In the genomic region with DNA sequence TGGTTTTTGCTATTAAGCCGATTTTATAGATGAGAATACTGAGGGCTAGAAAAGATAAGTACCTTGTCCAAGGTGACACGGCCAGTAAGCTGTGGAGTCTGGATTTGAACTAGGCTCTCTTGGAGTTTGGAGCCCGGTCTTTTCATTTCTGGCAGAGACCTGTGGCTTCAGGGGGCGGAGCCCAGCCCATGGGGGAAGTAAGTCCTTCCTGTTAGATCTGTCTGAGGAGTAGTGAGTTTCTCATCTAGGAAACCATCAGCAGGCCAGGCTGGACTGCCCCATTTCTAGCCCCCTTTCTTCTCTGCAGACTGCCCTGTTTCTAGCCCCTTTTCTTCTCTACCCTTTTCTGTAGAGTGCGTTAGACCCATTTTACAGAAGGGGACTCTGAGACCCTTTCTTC, we compare ENCODE assay signal across 8 cellular contexts. TPM values are rescaled to one million over a fixed set of nuclear protein-coding genes. Genes with fewer than 3 reads are reported as not detected.
DNase-seq lines count a peak whose midpoint lies in the region; ATAC-seq and TF ChIP-seq lines count a peak whose summit lies in the region.

No MANE protein-coding gene starts in this region.

- H4K20me1 ChIP-seq in KMS-11 (ENCODE audit: insufficient read depth): no peaks in the 10 kb centered on the region

- peaks cover 44% of the 10 kb centered on the region for H3K36me3 Mint-ChIP-seq in dendritic cell treated with granulocyte-macrophage colony-stimulating factor and Interleukin-4, amounts not matched to agents 40 ng/mL and 50 ng/mL, for 4 days (ENCODE audit: low read depth)
- H3K36me3 Mint-ChIP-seq in CD8-positive, alpha-beta T cell: no peaks in the 10 kb centered on the region

- no peak for TF ChIP-seq CTCF in KMS-11 (conservative IDR thresholded peaks at IDR 0.05; ENCODE audit: low read depth, low read length)
- no peak for TF ChIP-seq CTCF in retinal pigment epithelial cell (conservative IDR thresholded peaks at IDR 0.05; ENCODE audit: low read depth, low read length)
- no peak for TF ChIP-seq CTCF in CD8-positive, alpha-beta T cell (IDR thresholded peaks at IDR 0.05)

- peak overlapping the region; percentile 89 for H3K27ac Mint-ChIP-seq in dendritic cell treated with granulocyte-macrophage colony-stimulating factor and Interleukin-4, amounts not matched to agents 40 ng/mL and 50 ng/mL, for 4 days
- no peak overlapping the region for H3K27ac Mint-ChIP-seq in CD8-positive, alpha-beta T cell

- no peak overlapping the region for H3K27ac ChIP-seq in KMS-11
- no peak overlapping the region for H3K27ac ChIP-seq in CD8-positive, alpha-beta T cell (ENCODE audit: low read depth, low read length)

- no peak overlapping the region for H3K4me3 ChIP-seq in KMS-11 (IDR thresholded peaks at IDR 0.05; ENCODE audit: insufficient read depth, low read depth, low read length)
- peak overlapping the region; percentile 8 for H3K4me3 ChIP-seq in retinal pigment epithelial cell (ENCODE audit: low read length)
- H3K4me3 ChIP-seq in CD8-positive, alpha-beta T cell (ENCODE audit: low read depth, low read length): no peak overlapping the region

- intact Hi-C loops in dendritic cell treated with granulocyte-macrophage colony-stimulating factor and Interleukin-4, amounts not matched to agents 40 ng/mL and 50 ng/mL, for 4 days (cut with micrococcal nuclease): loop anchor here (1.0 kb wide), 1 partner anchor 15 kb away; no protein-coding TSS in a partner anchor
- intact Hi-C loops in CD8-positive, alpha-beta T cell (cut with DNase I, micrococcal nuclease): no loop called here

- peaks cover 58% of the 10 kb centered on the region for H3K4me1 Mint-ChIP-seq in dendritic cell treated with granulocyte-macrophage colony-stimulating factor and Interleukin-4, amounts not matched to agents 40 ng/mL and 50 ng/mL, for 4 days (ENCODE audit: low read depth)
- peaks cover 8% of the 10 kb centered on the region for H3K4me1 Mint-ChIP-seq in CD8-positive, alpha-beta T cell (ENCODE audit: low read depth)

- CTCF ChIA-PET in CD8-positive, alpha-beta T cell (lab: Charles Lee): interaction anchor here (2.1 kb wide), 1 partner anchor 271 kb away, joined by 7 read pairs; no protein-coding TSS in a partner anchor

- no peaks in the 10 kb centered on the region for H3K27me3 ChIP-seq in KMS-11 (ENCODE audit: insufficient read depth, low read depth)
- H3K27me3 ChIP-seq in CD8-positive, alpha-beta T cell (ENCODE audit: insufficient read depth, low read length): peaks cover 3% of the 10 kb centered on the region

- no peaks in the 10 kb centered on the region for H3K79me2 ChIP-seq in KMS-11 (ENCODE audit: insufficient read depth, low read depth)

- peaks cover 9% of the 10 kb centered on the region for H3K9me3 Mint-ChIP-seq in dendritic cell treated with granulocyte-macrophage colony-stimulating factor and Interleukin-4, amounts not matched to agents 40 ng/mL and 50 ng/mL, for 4 days
- peaks cover 3% of the 10 kb centered on the region for H3K9me3 Mint-ChIP-seq in CD8-positive, alpha-beta T cell

- H3K27me3 Mint-ChIP-seq in dendritic cell treated with granulocyte-macrophage colony-stimulating factor and Interleukin-4, amounts not matched to agents 40 ng/mL and 50 ng/mL, for 4 days: no peaks in the 10 kb centered on the region
- H3K27me3 Mint-ChIP-seq in CD8-positive, alpha-beta T cell (ENCODE audit: low read depth): peaks cover 29% of the 10 kb centered on the region

- no peak overlapping the region for H2AFZ ChIP-seq in KMS-11 (ENCODE audit: low read depth)

- H3K4me3 Mint-ChIP-seq in dendritic cell treated with granulocyte-macrophage colony-stimulating factor and Interleukin-4, amounts not matched to agents 40 ng/mL and 50 ng/mL, for 4 days: peak overlapping the region; percentile 98
- H3K4me3 Mint-ChIP-seq in CD8-positive, alpha-beta T cell: no peak overlapping the region

- no peaks in the 10 kb centered on the region for H3K36me3 ChIP-seq in KMS-11 (ENCODE audit: insufficient read depth)
- H3K36me3 ChIP-seq in CD8-positive, alpha-beta T cell (ENCODE audit: insufficient read depth, low read length): no peaks in the 10 kb centered on the region

- no peaks in the 10 kb centered on the region for H3K9me3 ChIP-seq in CD8-positive, alpha-beta T cell (ENCODE audit: low read length)

- H3K4me1 ChIP-seq in KMS-11 (ENCODE audit: low read depth, poor library complexity, severe bottlenecking): no peaks in the 10 kb centered on the region
- peaks cover 7% of the 10 kb centered on the region for H3K4me1 ChIP-seq in CD8-positive, alpha-beta T cell (ENCODE audit: insufficient read depth, low read length)

- ATAC-seq in GM19463 (IDR thresholded peaks at IDR 0.05; ENCODE audit: unreplicated experiment): peak; percentile 42
- ATAC-seq in CD8-positive, alpha-beta T cell: no peak

- POLR2A ChIA-PET in CD8-positive, alpha-beta T cell (lab: Charles Lee): no interaction called here

- DNase-seq in retinal pigment epithelial cell (ENCODE audit: low read depth) (no peak), NCI-H1092 (lab: John Stamatoyannopoulos, UW) (no peak)
- DNase-seq in CD8-positive, alpha-beta T cell: no peak
- DNase-seq in activated CD4-positive, alpha-beta T cell treated with anti-CD3 and anti-CD28 coated beads, Interleukin-2, amount 50 U/mL, for 4 hours: no peak
- no peak for DNase-seq in activated CD4-positive, alpha-beta T cell treated with anti-CD3 and anti-CD28 coated beads, Interleukin-2, amount 50 U/mL, for 48 hours

- 0 out of 2 replicates have a peak overlapping the region, but pooled peaks have one; percentile 45 for H3K4me2 ChIP-seq in KMS-11

- H3K9ac ChIP-seq in KMS-11: no peak overlapping the region

RNA-seq across cellular contexts. Expression of gene PTGS1, which starts 0.5 kb away (rescaled TPM):
- not detected for total RNA-seq in CD8-positive, alpha-beta T cell
